Comparison of ENCODE assay signal across 18 cellular contexts in the genomic region with DNA sequence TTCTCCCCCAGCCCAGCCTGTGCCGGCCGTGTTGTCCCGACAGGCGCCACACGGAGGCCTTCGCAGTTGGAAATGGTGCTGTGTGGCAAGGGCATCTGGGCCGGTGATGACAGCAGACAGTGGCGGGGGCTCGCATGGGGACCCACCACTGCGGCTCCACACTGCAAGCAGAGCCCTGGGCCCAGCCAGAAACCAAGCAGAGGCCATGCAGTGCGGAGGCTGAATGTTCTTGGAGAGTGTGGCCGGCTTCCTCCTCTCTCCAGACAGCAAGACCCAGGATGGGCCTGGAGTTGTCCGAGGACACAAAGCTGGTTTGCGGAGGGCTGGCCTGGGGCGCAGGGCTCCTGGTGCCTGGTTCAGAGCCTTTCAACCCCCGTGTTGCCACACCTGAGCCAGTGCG.
DNase-seq lines count a peak whose midpoint lies in the region; ATAC-seq and TF ChIP-seq lines count a peak whose summit lies in the region.
"Had no signal": no experiment of that assay in that cellular context is flagged by ENCODE, and none has a peak within 500 bp of the region (broad histone marks: within the 10 kb centered on the region; RNA-seq: fewer than 3 reads in every experiment).

No MANE protein-coding gene starts in this region.

- H3K9me3 ChIP-seq in right cardiac atrium (ENCODE audit: control insufficient read depth, low read length): no peaks in the 10 kb centered on the region
- peaks cover 0 to 7% of the 10 kb centered on the region in 2 donors for H3K9me3 ChIP-seq in right atrium auricular region
- peaks cover 9% of the 10 kb centered on the region for H3K9me3 ChIP-seq in mesenchymal stem cell (ENCODE audit: control insufficient read depth, low read length)
- peaks cover 0 to 9% (median 0%) of the 10 kb centered on the region in 3 donors for H3K9me3 ChIP-seq in gastroesophageal sphincter
- H3K9me3 ChIP-seq in sigmoid colon: peaks cover 0 to 6% (median 1%) of the 10 kb centered on the region in 4 donors

- H3K9ac ChIP-seq in mesenchymal stem cell (ENCODE audit: low read length): no peak overlapping the region
- H3K9ac ChIP-seq: BLaER1 had no signal

- peak in 2 of 3 donors; percentile 46 for DNase-seq in right cardiac atrium
- no peak for DNase-seq in right atrium auricular region (ENCODE audit: low spot score)
- DNase-seq in mesenchymal stem cell: no peak
- DNase-seq in type B pancreatic cell (ENCODE audit: extremely low spot score, unreplicated experiment): no peak
- DNase-seq in stimulated activated CD4-positive, alpha-beta T cell treated with anti-CD3 and anti-CD28 coated beads, Interleukin-4, amount 100 ng/mL, for 1 hour: no peak
- DNase-seq in sigmoid colon: no peak
- DNase-seq: AML-193; CD4-positive, alpha-beta memory T cell; DMS79 treated with DMSO at 0.1 percent for 48 hours; GF-D8; GOT3; H9 had no signal

- no peak overlapping the region for H2AK5ac ChIP-seq in mesenchymal stem cell (ENCODE audit: low read length, severe bottlenecking)

- H4K91ac ChIP-seq in mesenchymal stem cell (ENCODE audit: low read length): peak overlapping the region; percentile 28

- H3K27me3 Mint-ChIP-seq in type B pancreatic cell: no peaks in the 10 kb centered on the region

- H2BK15ac ChIP-seq in mesenchymal stem cell (ENCODE audit: low read depth, poor library complexity, severe bottlenecking): no peak overlapping the region

- ATAC-seq in right cardiac atrium (no peak), gastroesophageal sphincter (no peak)

- no peak for TF ChIP-seq CTCF in right atrium auricular region (IDR thresholded peaks at IDR 0.05)
- TF ChIP-seq CTCF in VCaP (conservative IDR thresholded peaks at IDR 0.05): no peak
- no peak for TF ChIP-seq CTCF in type B pancreatic cell (conservative IDR thresholded peaks at IDR 0.05)
- TF ChIP-seq CTCF in gastroesophageal sphincter (IDR thresholded peaks at IDR 0.05): no peak
- no peak for TF ChIP-seq CTCF in sigmoid colon (IDR thresholded peaks at IDR 0.05)

- no peaks in the 10 kb centered on the region for H3K4me1 ChIP-seq in right cardiac atrium (ENCODE audit: control insufficient read depth, insufficient read depth, low read length)
- peaks cover 0 to 14% of the 10 kb centered on the region in 2 donors for H3K4me1 ChIP-seq in right atrium auricular region
- H3K4me1 ChIP-seq in mesenchymal stem cell (ENCODE audit: control insufficient read depth, insufficient read depth, low read depth, low read length): peaks cover 40% of the 10 kb centered on the region
- peaks cover 0 to 13% (median 0%) of the 10 kb centered on the region in 3 donors for H3K4me1 ChIP-seq in gastroesophageal sphincter
- H3K4me1 ChIP-seq in sigmoid colon: peaks cover 0 to 6% (median 0%) of the 10 kb centered on the region in 4 donors

- H3K27ac ChIP-seq in right cardiac atrium (ENCODE audit: low read length) (no peak overlapping the region), right atrium auricular region (no peak overlapping the region), VCaP (peak overlapping the region; percentile 75), mesenchymal stem cell (ENCODE audit: low read length, poor library complexity, severe bottlenecking) (no peak overlapping the region), gastroesophageal sphincter (no peak overlapping the region), sigmoid colon (no peak overlapping the region)
- H3K27ac ChIP-seq: 22Rv1, BLaER1 had no signal

- H3K9me3 Mint-ChIP-seq in type B pancreatic cell: no peaks in the 10 kb centered on the region

- WGBS in right cardiac atrium: 89% methylated on average over 17 of the region's 17 CpGs
- WGBS in mesenchymal stem cell: 92% methylated on average over 16 of the region's 17 CpGs
- WGBS in gastroesophageal sphincter (ENCODE audit: low coverage in 1 of 2), 2 donors: no CpG with 5 or more reads among the region's 17 CpGs
- 94 to 96% methylated on average over 17 of the region's 17 CpGs for WGBS in sigmoid colon, 2 donors

- H3K18ac ChIP-seq in mesenchymal stem cell (ENCODE audit: low read depth in 1 of 2, low read length in 2 of 2): no peak overlapping the region

- TF ChIP-seq POLR2A in gastroesophageal sphincter (IDR thresholded peaks at IDR 0.05): no peak
- no peak for TF ChIP-seq POLR2A in sigmoid colon (IDR thresholded peaks at IDR 0.05)

- H2AFZ ChIP-seq in mesenchymal stem cell (ENCODE audit: low read depth, low read length): no peak overlapping the region

- H3K14ac ChIP-seq in mesenchymal stem cell (ENCODE audit: low read length in 2 of 2): no peak overlapping the region

- H2BK12ac ChIP-seq in mesenchymal stem cell (ENCODE audit: low read length in 2 of 2): peak overlapping the region in 1 of 2 experiments; percentile 21

- H3K4ac ChIP-seq in mesenchymal stem cell (ENCODE audit: low read depth in 1 of 2, low read length in 2 of 2): no peak overlapping the region

- peaks cover 14% of the 10 kb centered on the region for H3K4me1 Mint-ChIP-seq in type B pancreatic cell (ENCODE audit: unreplicated experiment)

- TF ChIP-seq EP300 in gastroesophageal sphincter (IDR thresholded peaks at IDR 0.05): no peak
- no peak for TF ChIP-seq EP300 in sigmoid colon (IDR thresholded peaks at IDR 0.05)

- H3K4me2 ChIP-seq in mesenchymal stem cell (ENCODE audit: low read length, poor library complexity, severe bottlenecking): no peak overlapping the region
- H3K4me2 ChIP-seq: A549, BLaER1 had no signal

- no peak overlapping the region for H3K4me3 Mint-ChIP-seq in type B pancreatic cell
- H3K4me3 Mint-ChIP-seq: CD14-positive monocyte; CD4-positive, alpha-beta memory T cell; H9 had no signal

- H3K27ac Mint-ChIP-seq in type B pancreatic cell: peak overlapping the region; percentile 43
- H3K27ac Mint-ChIP-seq: CD4-positive, alpha-beta memory T cell had no signal

- no peak overlapping the region for H2BK5ac ChIP-seq in mesenchymal stem cell (ENCODE audit: low read depth, low read length, poor library complexity, severe bottlenecking)

- H3K23ac ChIP-seq in mesenchymal stem cell (ENCODE audit: low read length in 2 of 2): no peak overlapping the region

- H3K4me3 ChIP-seq in right cardiac atrium (ENCODE audit: low read length) (no peak overlapping the region), right atrium auricular region (no peak overlapping the region), mesenchymal stem cell (ENCODE audit: insufficient read depth in 1 of 2, low read depth in 1 of 2, low read length in 2 of 2) (no peak overlapping the region), gastroesophageal sphincter (no peak overlapping the region), sigmoid colon (no peak overlapping the region)
- H3K4me3 ChIP-seq: A549, BLaER1 had no signal

- no peaks in the 10 kb centered on the region for H3K36me3 Mint-ChIP-seq in type B pancreatic cell
- H3K36me3 Mint-ChIP-seq: CD14-positive monocyte; CD4-positive, alpha-beta memory T cell had no signal

- intact Hi-C loops in right cardiac atrium (cut with DNase I) (no loop called here), sigmoid colon (cut with DNase I) (no loop called here)

- H4K8ac ChIP-seq in mesenchymal stem cell (ENCODE audit: low read length): no peak overlapping the region

- H3K36me3 ChIP-seq in right atrium auricular region: no peaks in the 10 kb centered on the region
- H3K36me3 ChIP-seq in mesenchymal stem cell (ENCODE audit: control insufficient read depth in 1 of 2, insufficient read depth in 2 of 2, low read depth in 1 of 2, low read length in 2 of 2): no peaks in the 10 kb centered on the region
- no peaks in the 10 kb centered on the region for H3K36me3 ChIP-seq in gastroesophageal sphincter
- no peaks in the 10 kb centered on the region for H3K36me3 ChIP-seq in sigmoid colon
- H3K36me3 ChIP-seq: BLaER1 had no signal

- no peak overlapping the region for H2BK120ac ChIP-seq in mesenchymal stem cell (ENCODE audit: low read depth, low read length)

- no peaks in the 10 kb centered on the region for H3K79me1 ChIP-seq in mesenchymal stem cell (replicated peaks; ENCODE audit: low read length, poor library complexity, severe bottlenecking)

- H3K27me3 ChIP-seq in right cardiac atrium (ENCODE audit: control insufficient read depth, insufficient read depth): no peaks in the 10 kb centered on the region
- H3K27me3 ChIP-seq in right atrium auricular region: no peaks in the 10 kb centered on the region
- H3K27me3 ChIP-seq in mesenchymal stem cell (ENCODE audit: control insufficient read depth in 1 of 2, insufficient read depth in 1 of 2, low read length in 2 of 2): peaks cover 0 to 39% of the 10 kb centered on the region in 2 experiments
- H3K27me3 ChIP-seq in gastroesophageal sphincter: peaks cover 15% of the 10 kb centered on the region
- H3K27me3 ChIP-seq in sigmoid colon: no peaks in the 10 kb centered on the region
- H3K27me3 ChIP-seq: BLaER1 had no signal

Comparison
In these comparisons a context has a peak if more than half of its experiments do, and no peak if none do; other contexts are left out.
1. DNase-seq: peak in right cardiac atrium (2 of 3); none in right atrium auricular region (single experiment), mesenchymal stem cell (single experiment), type B pancreatic cell (single experiment), stimulated activated CD4-positive, alpha-beta T cell treated with anti-CD3 and anti-CD28 coated beads, Interleukin-4, amount 100 ng/mL, for 1 hour (single experiment) and sigmoid colon (single experiment).